ENCODE assay signal across 18 cellular contexts in genomic region chr2:37843554-37843953, GRCh38.
DNase-seq lines count a peak whose midpoint lies in the region; ATAC-seq and TF ChIP-seq lines count a peak whose summit lies in the region.
"Had no signal": no experiment of that assay in that cellular context is flagged by ENCODE, and none has a peak within 500 bp of the region (broad histone marks: within the 10 kb centered on the region; RNA-seq: fewer than 3 reads in every experiment).

No MANE protein-coding gene starts in this region.

- H3K27me3 Mint-ChIP-seq in immature natural killer cell (ENCODE audit: low read depth in 3 of 3) = peaks cover 4 to 7% (median 6%) of the 10 kb centered on the region in 3 donors

- no peaks in the 10 kb centered on the region for H3K9me3 Mint-ChIP-seq in immature natural killer cell
- H3K9me3 Mint-ChIP-seq: T-cell had no signal

- H3K27ac Mint-ChIP-seq in immature natural killer cell = no peak overlapping the region
- H3K27ac Mint-ChIP-seq: activated CD4-positive, alpha-beta T cell treated with anti-CD3 and anti-CD28 coated beads, Interleukin-2, amount 10 ng/mL, durations not matched to agents 24 days and 14 days; T-cell had no signal

- no peaks in the 10 kb centered on the region for H3K36me3 Mint-ChIP-seq in immature natural killer cell
- H3K36me3 Mint-ChIP-seq: T-cell had no signal

- H3K4me3 Mint-ChIP-seq in immature natural killer cell = no peak overlapping the region
- H3K4me3 Mint-ChIP-seq: activated CD4-positive, alpha-beta T cell treated with anti-CD3 and anti-CD28 coated beads, Interleukin-2, amount 10 ng/mL, durations not matched to agents 24 days and 14 days; T-cell had no signal

- H3K4me1 Mint-ChIP-seq in immature natural killer cell = no peaks in the 10 kb centered on the region
- H3K4me1 Mint-ChIP-seq: activated CD4-positive, alpha-beta T cell treated with anti-CD3 and anti-CD28 coated beads, Interleukin-2, amount 10 ng/mL, durations not matched to agents 24 days and 14 days; T-cell had no signal

- ATAC-seq in SK-N-SH treated with all-trans-retinoic acid at 6 μM for 48 hours = peak; percentile 77
- ATAC-seq: HepG2, T-cell had no signal

- peak; percentile 67 for DNase-seq in GM03348 (ENCODE audit: low spot score)
- peak; percentile 44 for DNase-seq in fibroblast of gingiva (ENCODE audit: low read depth)
- peak; percentile 43 for DNase-seq in renal cortical epithelial cell (ENCODE audit: low read depth)
- no peak for DNase-seq in immature natural killer cell
- DNase-seq in CD1c-positive myeloid dendritic cell (ENCODE audit: extremely low spot score) = no peak
- DNase-seq in activated CD4-positive, CD25-positive, alpha-beta regulatory T cell (lab: John Stamatoyannopoulos, UW) = no peak
- no peak for DNase-seq in NCI-H1105 (lab: John Stamatoyannopoulos, UW)
- DNase-seq: activated CD4-positive, alpha-beta T cell treated with anti-CD3 and anti-CD28 coated beads, Interleukin-2, amount 10 ng/mL, durations not matched to agents 24 days and 14 days; activated T-cell treated with anti-CD3 and anti-CD28 coated beads for 4 hours; DND-41; NCI-H1694; NCI-H774; nucleus accumbens; OCI-M1; Right ventricle myocardium superior; T-cell had no signal

TF ChIP-seq in SK-N-SH treated with all-trans-retinoic acid at 6 μM for 48 hours, 23 proteins besides CTCF, POLR2A, EP300 and RAD21:
- TF ChIP-seq ESRRG (CRISPR knock-in tag; IDR thresholded peaks at IDR 0.05) (no peak), CSDC2 (CRISPR knock-in tag; IDR thresholded peaks at IDR 0.05) (no peak), TOX (CRISPR knock-in tag; IDR thresholded peaks at IDR 0.05; ENCODE audit: borderline replicate concordance) (no peak), ARNTL (CRISPR knock-in tag; IDR thresholded peaks at IDR 0.05; ENCODE audit: borderline replicate concordance, low read depth) (no peak)
- TF ChIP-seq, protein P1, sequence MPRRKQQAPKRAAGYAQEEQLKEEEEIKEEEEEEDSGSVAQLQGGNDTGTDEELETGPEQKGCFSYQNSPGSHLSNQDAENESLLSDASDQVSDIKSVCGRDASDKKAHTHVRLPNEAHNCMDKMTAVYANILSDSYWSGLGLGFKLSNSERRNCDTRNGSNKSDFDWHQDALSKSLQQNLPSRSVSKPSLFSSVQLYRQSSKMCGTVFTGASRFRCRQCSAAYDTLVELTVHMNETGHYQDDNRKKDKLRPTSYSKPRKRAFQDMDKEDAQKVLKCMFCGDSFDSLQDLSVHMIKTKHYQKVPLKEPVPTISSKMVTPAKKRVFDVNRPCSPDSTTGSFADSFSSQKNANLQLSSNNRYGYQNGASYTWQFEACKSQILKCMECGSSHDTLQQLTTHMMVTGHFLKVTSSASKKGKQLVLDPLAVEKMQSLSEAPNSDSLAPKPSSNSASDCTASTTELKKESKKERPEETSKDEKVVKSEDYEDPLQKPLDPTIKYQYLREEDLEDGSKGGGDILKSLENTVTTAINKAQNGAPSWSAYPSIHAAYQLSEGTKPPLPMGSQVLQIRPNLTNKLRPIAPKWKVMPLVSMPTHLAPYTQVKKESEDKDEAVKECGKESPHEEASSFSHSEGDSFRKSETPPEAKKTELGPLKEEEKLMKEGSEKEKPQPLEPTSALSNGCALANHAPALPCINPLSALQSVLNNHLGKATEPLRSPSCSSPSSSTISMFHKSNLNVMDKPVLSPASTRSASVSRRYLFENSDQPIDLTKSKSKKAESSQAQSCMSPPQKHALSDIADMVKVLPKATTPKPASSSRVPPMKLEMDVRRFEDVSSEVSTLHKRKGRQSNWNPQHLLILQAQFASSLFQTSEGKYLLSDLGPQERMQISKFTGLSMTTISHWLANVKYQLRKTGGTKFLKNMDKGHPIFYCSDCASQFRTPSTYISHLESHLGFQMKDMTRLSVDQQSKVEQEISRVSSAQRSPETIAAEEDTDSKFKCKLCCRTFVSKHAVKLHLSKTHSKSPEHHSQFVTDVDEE (CRISPR knock-in tag; IDR thresholded peaks at IDR 0.05) = no peak
TF ChIP-seq in SK-N-SH treated with all-trans-retinoic acid at 6 μM for 48 hours: peak in this region for 0.

Comparison
In these comparisons a context has a peak if more than half of its experiments do, and no peak if none do; other contexts are left out.
1. DNase-seq: peak in GM03348 (single experiment), fibroblast of gingiva (single experiment) and renal cortical epithelial cell (single experiment); none in immature natural killer cell (0 of 3), CD1c-positive myeloid dendritic cell (single experiment), activated CD4-positive, CD25-positive, alpha-beta regulatory T cell (0 of 4) and NCI-H1105 (single experiment).